11 cellular contexts compared by ENCODE assay signal in genomic region chr5:19719117-19719516, GRCh38.
"Had no signal": no experiment of that assay in that cellular context is flagged by ENCODE, and none has a peak within 500 bp of the region (broad histone marks: within the 10 kb centered on the region; RNA-seq: fewer than 3 reads in every experiment).

No MANE protein-coding gene starts in this region.

- H3K36me3 ChIP-seq: HAP-1 had no signal

- H3K4me1 ChIP-seq: HAP-1 had no signal

- H3K9ac ChIP-seq: GM23248 had no signal

- H3K4me3 ChIP-seq: GM23248, GM23338, HAP-1 had no signal

- H3K27ac ChIP-seq: GM23248 had no signal

- FAIRE-seq: H1, H54 had no signal

- H2AFZ ChIP-seq: GM23248, GM23338 had no signal

- H3K4me2 ChIP-seq: GM23338 had no signal

- ATAC-seq: GM23338, HCT116 had no signal

- H3K9me3 ChIP-seq: HAP-1 had no signal

- DNase-seq: GM23248, GOT3, H7, H9, HCEC 1CT, HFFc6 had no signal
